Comparison of ENCODE assay signal across 20 cellular contexts in genomic region chr5:122053181-122054109, GRCh38. TPM values are rescaled to one million over a fixed set of nuclear protein-coding genes. Genes with fewer than 3 reads are reported as not detected.
DNase-seq lines count a peak whose midpoint lies in the region; ATAC-seq, FAIRE-seq and TF ChIP-seq lines count a peak whose summit lies in the region.
"Had no signal": no experiment of that assay in that cellular context is flagged by ENCODE, and none has a peak within 500 bp of the region (broad histone marks: within the 10 kb centered on the region; RNA-seq: fewer than 3 reads in every experiment).

No MANE protein-coding gene starts in this region.

- H3K9ac ChIP-seq in adipocyte (ENCODE audit: low read length): no peak overlapping the region

- ATAC-seq in heart left ventricle (peak in 1 of 4 donors; percentile 42), HG03565 (IDR thresholded peaks at IDR 0.05; ENCODE audit: unreplicated experiment) (no peak)
- ATAC-seq: mucosa of descending colon had no signal

- H3K36me3 ChIP-seq in adipocyte (ENCODE audit: control insufficient read depth, insufficient read depth, low read length, severe bottlenecking) (no peaks in the 10 kb centered on the region), heart left ventricle (no peaks in the 10 kb centered on the region), thyroid gland (no peaks in the 10 kb centered on the region), small intestine (ENCODE audit: control insufficient read depth in 2 of 2, insufficient read depth in 2 of 2, low read length in 2 of 2) (no peaks in the 10 kb centered on the region)
- H3K36me3 ChIP-seq: neutrophil, thoracic aorta had no signal

- 60 to 84% (median 72%) methylated on average over 2 to 4 of the region's 4 CpGs for WGBS in heart left ventricle, 4 donors
- WGBS in thyroid gland, 2 donors: 26 to 70% methylated on average over 3 to 4 of the region's 4 CpGs
- 85 to 97% (median 92%) methylated on average over 4 of the region's 4 CpGs for WGBS in small intestine, 3 donors

- no peak overlapping the region for H3K27ac ChIP-seq in heart left ventricle
- H3K27ac ChIP-seq in thyroid gland: peak overlapping the region in 2 of 3 donors; percentile 12 to 17
- H3K27ac ChIP-seq in small intestine (ENCODE audit: low read depth in 1 of 2, low read length in 1 of 2): no peak overlapping the region
- H3K27ac ChIP-seq: 22Rv1, neutrophil, thoracic aorta had no signal

- intact Hi-C loops in heart left ventricle (cut with DNase I): no loop called here
- intact Hi-C loops in thyroid gland (cut with DNase I): no loop called here

- TF ChIP-seq POLR2A in heart left ventricle (IDR thresholded peaks at IDR 0.05): no peak
- no peak for TF ChIP-seq POLR2A in thyroid gland (IDR thresholded peaks at IDR 0.05)

- peaks cover 32% of the 10 kb centered on the region for H3K4me1 ChIP-seq in adipocyte (ENCODE audit: control insufficient read depth, insufficient read depth, low read length)
- no peaks in the 10 kb centered on the region for H3K4me1 ChIP-seq in heart left ventricle
- H3K4me1 ChIP-seq in thyroid gland: peaks cover 6 to 11% of the 10 kb centered on the region in 2 donors
- no peaks in the 10 kb centered on the region for H3K4me1 ChIP-seq in small intestine (ENCODE audit: control insufficient read depth in 2 of 2, insufficient read depth in 1 of 2, low read depth in 1 of 2, low read length in 1 of 2)

- DNase-seq in DMS53 (lab: John Stamatoyannopoulos, UW): peak; percentile 33
- DNase-seq in DMS53 treated with DMSO at 0.1 percent for 48 hours (lab: John Stamatoyannopoulos, UW; ENCODE audit: unreplicated experiment): no peak
- peak; percentile 39 for DNase-seq in adipocyte (ENCODE audit: low read depth)
- DNase-seq in heart left ventricle: peak in 3 of 5 donors; percentile 15 to 46 (median 31)
- peak; percentile 94 to 96 for DNase-seq in thyroid gland
- no peak for DNase-seq in activated effector memory CD4-positive, alpha-beta T cell treated with anti-CD3 and anti-CD28 coated beads, Interleukin-2, amount 50 U/mL, for 16 hours
- DNase-seq in small intestine: no peak
- DNase-seq: activated CD4-positive, alpha-beta T cell treated with anti-CD3 and anti-CD28 coated beads, Interleukin-2, amount 50 U/mL, for 4 hours; activated naive CD8-positive, alpha-beta T cell treated with anti-CD3 and anti-CD28 coated beads for 36 hours; activated T-cell treated with anti-CD3 and anti-CD28 coated beads, Interleukin-2, amount 50 U/mL, for 1 hour; CD4-positive, CD25-positive, alpha-beta regulatory T cell; glutamatergic neuron; NCI-H226; stimulated activated CD4-positive, alpha-beta T cell treated with anti-CD3 and anti-CD28 coated beads, Interleukin-4, amount 100 ng/mL, for 24 hours had no signal

- no peaks in the 10 kb centered on the region for H3K27me3 ChIP-seq in adipocyte (replicated peaks; ENCODE audit: control insufficient read depth, insufficient read depth, low read length)
- H3K27me3 ChIP-seq in heart left ventricle: no peaks in the 10 kb centered on the region
- H3K27me3 ChIP-seq in thyroid gland: no peaks in the 10 kb centered on the region
- no peaks in the 10 kb centered on the region for H3K27me3 ChIP-seq in small intestine (ENCODE audit: control insufficient read depth in 2 of 2, insufficient read depth in 2 of 2, low read length in 2 of 2)
- H3K27me3 ChIP-seq: neutrophil had no signal

- H3K9me3 ChIP-seq in adipocyte (ENCODE audit: control insufficient read depth, low read length) (no peaks in the 10 kb centered on the region), heart left ventricle (no peaks in the 10 kb centered on the region), thyroid gland (no peaks in the 10 kb centered on the region), small intestine (ENCODE audit: control insufficient read depth, low read depth) (no peaks in the 10 kb centered on the region)
- H3K9me3 ChIP-seq: mucosa of descending colon, thoracic aorta had no signal

- H3K4me3 ChIP-seq in adipocyte (ENCODE audit: low read length): no peak overlapping the region
- no peak overlapping the region for H3K4me3 ChIP-seq in heart left ventricle
- no peak overlapping the region for H3K4me3 ChIP-seq in thyroid gland (replicated peaks in 1 of 3)
- no peak overlapping the region for H3K4me3 ChIP-seq in small intestine (ENCODE audit: low read depth in 1 of 2, low read length in 2 of 2)
- H3K4me3 ChIP-seq: mucosa of descending colon, thoracic aorta had no signal

- no peak for FAIRE-seq in small intestine (lab: Jason Lieb, UNC)
- FAIRE-seq: H1 had no signal

- TF ChIP-seq CTCF in heart left ventricle (IDR thresholded peaks at IDR 0.05) (no peak), thyroid gland (IDR thresholded peaks at IDR 0.05) (no peak)

RNA-seq across cellular contexts. Expression of gene LOX, which starts 24.6 kb away (rescaled TPM):
- total RNA-seq in heart left ventricle (10 to 100 TPM in 2 of 9 donors, 1 to 10 TPM in 7; 1.8 to 23.2 (median 4.4) TPM), thyroid gland (10 to 100 TPM; 11.8 to 39.5 (median 34.2) TPM)
- polyA plus RNA-seq in heart left ventricle (1 to 10 TPM; 1.1 to 3.0 TPM), small intestine (1 to 10 TPM in 1 of 3 donors, under 1 TPM in 2; 0.45 to 3.8 (median 0.81) TPM)
- total RNA-seq: activated naive CD8-positive, alpha-beta T cell treated with anti-CD3 and anti-CD28 coated beads for 36 hours had no signal

Comparison
In these comparisons a context has a peak if more than half of its experiments do, and no peak if none do; other contexts are left out.
1. DNase-seq: peak in DMS53 (single experiment), adipocyte (single experiment), heart left ventricle (3 of 5) and thyroid gland (2 of 2); none in DMS53 treated with DMSO at 0.1 percent for 48 hours (single experiment), activated effector memory CD4-positive, alpha-beta T cell treated with anti-CD3 and anti-CD28 coated beads, Interleukin-2, amount 50 U/mL, for 16 hours (single experiment) and small intestine (single experiment).
2. H3K27ac ChIP-seq: peak in thyroid gland (2 of 3); none in heart left ventricle (0 of 12) and small intestine (0 of 2).